In genomic region chr14:31243860-31244259, GRCh38 we compare ENCODE assay signal across 10 cellular contexts. TPM values are rescaled to one million over a fixed set of nuclear protein-coding genes. Genes with fewer than 3 reads are reported as not detected.
DNase-seq lines count a peak whose midpoint lies in the region; ATAC-seq, FAIRE-seq and TF ChIP-seq lines count a peak whose summit lies in the region.
"Had no signal": no experiment of that assay in that cellular context is flagged by ENCODE, and none has a peak within 500 bp of the region (broad histone marks: within the 10 kb centered on the region; RNA-seq: fewer than 3 reads in every experiment).

No MANE protein-coding gene starts in this region.

- no peak overlapping the region for H3K4me3 Mint-ChIP-seq in GM23338
- H3K4me3 Mint-ChIP-seq: HFFc6 had no signal

- H3K23ac ChIP-seq in H1 (ENCODE audit: insufficient read length) = no peak overlapping the region

- H3F3A ChIP-seq in GM23338 (replicated peaks; ENCODE audit: low read depth) = no peaks in the 10 kb centered on the region

- no peak overlapping the region for H3K27ac ChIP-seq in GM23338 (ENCODE audit: low read depth)
- H3K27ac ChIP-seq in H1 (ENCODE audit: low read depth, low read length) = no peak overlapping the region
- peak overlapping the region in 18 of 21 experiments; percentile 21 to 80 (median 72) for H3K27ac ChIP-seq in skin epidermis
- no peak overlapping the region for H3K27ac ChIP-seq in coronary artery

- H2BK5ac ChIP-seq in H1 (ENCODE audit: low read depth, low read length) = peak overlapping the region; percentile 69; the same call in 1 of the 2 replicates

- H3K23me2 ChIP-seq in H1 (ENCODE audit: low read depth, low read length) = no peaks in the 10 kb centered on the region

- H3K18ac ChIP-seq in H1 (ENCODE audit: extremely low read depth, low read length) = peak overlapping the region; percentile 6; the same call in 1 of the 2 replicates

- H2BK20ac ChIP-seq in H1 (ENCODE audit: low read length) = 0 out of 2 replicates have a peak overlapping the region, but pooled peaks have one; percentile 34

- H3K56ac ChIP-seq in H1 (replicated peaks; ENCODE audit: insufficient read length, low read depth, low read length) = no peak overlapping the region

- H3K36me3 ChIP-seq in GM23338 (ENCODE audit: insufficient read depth) (no peaks in the 10 kb centered on the region), H1 (ENCODE audit: control insufficient read depth in 2 of 4, insufficient read depth in 4 of 4, low read length in 3 of 4) (no peaks in the 10 kb centered on the region)

- no peaks in the 10 kb centered on the region for H3K9me3 ChIP-seq in H1 (ENCODE audit: insufficient read depth in 2 of 2, low read depth in 1 of 2, low read length in 1 of 2)

- peak; percentile 65; the same call in 1 of the 2 replicates for TF ChIP-seq EP300 in Ishikawa (IDR thresholded peaks at IDR 0.05; ENCODE audit: borderline replicate concordance)
- TF ChIP-seq EP300 in H1 (IDR thresholded peaks at IDR 0.05; ENCODE audit: borderline replicate concordance in 1 of 2, low read depth in 2 of 2, low read length in 2 of 2) = no peak

- WGBS in H1 (ENCODE audit: extremely low coverage in 1 of 2, insufficient coverage in 1 of 2, insufficient read length in 1 of 2, insufficient replicate concordance in 2 of 2, low coverage in 1 of 2, low lambda C conversion rate in 2 of 2, missing lambda C conversion rate in 1 of 2), 2 experiments = 82% methylated on average over 8 of the region's 8 CpGs; no CpG with 5 or more reads in 1 of the 2 experiments

- H3K27me3 Mint-ChIP-seq in GM23338 (ENCODE audit: insufficient read depth, low read depth, poor library complexity) = peaks cover 10% of the 10 kb centered on the region

- H4K8ac ChIP-seq in H1 (ENCODE audit: extremely low read depth, insufficient read depth, low read length) = no peak overlapping the region; the same call in 1 of the 2 replicates

- TF ChIP-seq CTCF in GM23338 (conservative IDR thresholded peaks at IDR 0.05; ENCODE audit: low read depth in 2 of 2) (no peak), H1 (IDR thresholded peaks at IDR 0.05; ENCODE audit: control extremely low read depth in 1 of 3, insufficient read depth in 1 of 3, low read depth in 1 of 3, low read length in 3 of 3) (no peak), coronary artery (IDR thresholded peaks at IDR 0.05) (no peak)

- H3K4ac ChIP-seq in H1 (replicated peaks; ENCODE audit: insufficient read length, low read depth, low read length) = no peak overlapping the region

- TF ChIP-seq RAD21 in Ishikawa (IDR thresholded peaks at IDR 0.05; ENCODE audit: low read depth) (no peak), H1 (IDR thresholded peaks at IDR 0.05 in 1 of 2, conservative IDR thresholded peaks at IDR 0.05 in 1 of 2; ENCODE audit: low read depth in 2 of 2, low read length in 2 of 2) (no peak)

- peak overlapping the region; percentile 19; the same call in 1 of the 2 replicates for H2BK12ac ChIP-seq in H1 (ENCODE audit: low read depth, low read length)

- no peaks in the 10 kb centered on the region; the same call in 2 of the 3 replicates for H3K9me3 Mint-ChIP-seq in GM23338
- H3K9me3 Mint-ChIP-seq: HFFc6 had no signal

- H3K79me1 ChIP-seq in H1 (ENCODE audit: low read depth, low read length) = no peaks in the 10 kb centered on the region

- no peak overlapping the region for H4K5ac ChIP-seq in H1 (ENCODE audit: insufficient read length, low read depth, low read length)

- H3K27me3 ChIP-seq in GM23338 (ENCODE audit: insufficient read depth) (no peaks in the 10 kb centered on the region), H1 (replicated peaks in 1 of 4; ENCODE audit: control insufficient read depth in 3 of 4, extremely low read depth in 1 of 4, insufficient read depth in 3 of 4, low read length in 3 of 4) (no peaks in the 10 kb centered on the region)

- H2AK5ac ChIP-seq in H1 (ENCODE audit: low read depth, low read length) = no peak overlapping the region

- H3K79me2 ChIP-seq in GM23338 (replicated peaks; ENCODE audit: insufficient read depth) (no peaks in the 10 kb centered on the region), H1 (ENCODE audit: control insufficient read depth in 1 of 2, insufficient read depth in 2 of 2, low read length in 2 of 2) (no peaks in the 10 kb centered on the region)

- no peak overlapping the region for H3K14ac ChIP-seq in H1 (ENCODE audit: insufficient read length)

- H3K4me3 ChIP-seq in GM23338 = no peak overlapping the region
- no peak overlapping the region for H3K4me3 ChIP-seq in H1 (ENCODE audit: extremely low read depth in 1 of 4, insufficient read depth in 2 of 4, low read depth in 3 of 4, low read length in 4 of 4)
- no peak overlapping the region for H3K4me3 ChIP-seq in skin epidermis
- no peak overlapping the region for H3K4me3 ChIP-seq in coronary artery

- no peak for FAIRE-seq in H1 (lab: Jason Lieb, UNC)

- no peak overlapping the region for H3K9ac ChIP-seq in H1 (replicated peaks in 1 of 4; ENCODE audit: extremely low read depth in 1 of 4, low read depth in 3 of 4, low read length in 3 of 4)

- H4K91ac ChIP-seq in H1 (replicated peaks; ENCODE audit: insufficient read length, low read length) = no peak overlapping the region

- CTCF ChIA-PET in H1 (lab: Charles Lee; ENCODE audit: partially characterized antibody) = interaction anchor here (1.0 kb wide), 1 partner anchor 43 kb away, joined by 3 read pairs; no protein-coding TSS in a partner anchor

- no peak overlapping the region for H3K4me2 ChIP-seq in GM23338
- H3K4me2 ChIP-seq in H1 (ENCODE audit: insufficient read depth in 1 of 2, low read depth in 2 of 2, low read length in 2 of 2) = no peak overlapping the region

- H2AFZ ChIP-seq in GM23338 = peak overlapping the region; percentile 49; the same call in 1 of the 2 replicates
- 0 out of 2 replicates have a peak overlapping the region, but pooled peaks have one; percentile 34 for H2AFZ ChIP-seq in H1 (ENCODE audit: low read length)

- H4K20me1 ChIP-seq in GM23338 (replicated peaks; ENCODE audit: insufficient read depth) = no peaks in the 10 kb centered on the region
- H4K20me1 ChIP-seq in H1 (replicated peaks in 1 of 2; ENCODE audit: control insufficient read depth in 1 of 2, insufficient read depth in 2 of 2, low read length in 2 of 2) = no peaks in the 10 kb centered on the region

- no peaks in the 10 kb centered on the region for H3K36me3 Mint-ChIP-seq in GM23338 (ENCODE audit: low read depth)

- H2BK120ac ChIP-seq in H1 (replicated peaks; ENCODE audit: low read depth, low read length) = no peak overlapping the region

- peaks cover 3% of the 10 kb centered on the region; the same call in 1 of the 2 replicates for H3K9me2 ChIP-seq in GM23338 (ENCODE audit: insufficient read depth)

- H2BK15ac ChIP-seq in H1 (ENCODE audit: low read length) = no peak overlapping the region

- POLR2A ChIA-PET in H1 (lab: Charles Lee; ENCODE audit: partially characterized antibody) = interaction anchor here (1.0 kb wide), 1 partner anchor 36 kb away, joined by 3 read pairs; the partner anchor contains the start of gene HECTD1

- ATAC-seq in GM23338 (peak; percentile 61), GM18858 (IDR thresholded peaks at IDR 0.05; ENCODE audit: unreplicated experiment) (no peak)

- no peak for TF ChIP-seq POLR2A in H1 (IDR thresholded peaks at IDR 0.05; ENCODE audit: control extremely low read depth in 1 of 2, low read depth in 2 of 2, low read length in 2 of 2)

- H3K27ac Mint-ChIP-seq in GM23338 = peak overlapping the region; percentile 74
- H3K27ac Mint-ChIP-seq: HFFc6 had no signal

- H3K4me1 ChIP-seq in GM23338 (ENCODE audit: insufficient read depth) (peaks cover 8% of the 10 kb centered on the region; the same call in 1 of the 2 replicates), H1 (replicated peaks in 1 of 4; ENCODE audit: control insufficient read depth in 3 of 4, insufficient read depth in 4 of 4, low read length in 3 of 4) (peaks cover 0 to 4% (median 0%) of the 10 kb centered on the region in 4 experiments; a peak in 1 of 7 replicates)

- DNase-seq in GM23338 (ENCODE audit: low spot score) (peak; percentile 27), H1 (ENCODE audit: low read depth in 1 of 2, low spot score in 2 of 2) (no peak), NCI-H187 treated with DMSO at 0.1 percent for 48 hours (lab: John Stamatoyannopoulos, UW) (no peak), coronary artery (ENCODE audit: low spot score) (no peak)
- DNase-seq: HFFc6, NCI-H446, SIG-M5 had no signal

- H3K4me1 Mint-ChIP-seq in GM23338 = peaks cover 12% of the 10 kb centered on the region

TF ChIP-seq in GM23338, 12 proteins besides CTCF, POLR2A, EP300 and RAD21 (continues in another document):
- TF ChIP-seq ZNF331 (CRISPR knock-in tag; IDR thresholded peaks at IDR 0.05; ENCODE audit: low read depth) = no peak

TF ChIP-seq in Ishikawa, 13 proteins besides CTCF, POLR2A, EP300 and RAD21 (continues in another document):
- TF ChIP-seq ZBTB7A (IDR thresholded peaks at IDR 0.05; ENCODE audit: low read depth) (no peak), CEBPB (IDR thresholded peaks at IDR 0.05) (no peak), USF1 (IDR thresholded peaks at IDR 0.05) (peak; percentile 59)

TF ChIP-seq in H1, 55 proteins besides CTCF, POLR2A, EP300 and RAD21:
- no peak for TF ChIP-seq PHF8 (conservative IDR thresholded peaks at IDR 0.05; ENCODE audit: low read depth, low read length)
- TF ChIP-seq YY1 (IDR thresholded peaks at IDR 0.05; ENCODE audit: low read depth, low read length) = no peak
- no peak for TF ChIP-seq SP4 (IDR thresholded peaks at IDR 0.05; ENCODE audit: low read length)
- TF ChIP-seq MAFK (IDR thresholded peaks at IDR 0.05; ENCODE audit: low read depth, low read length) = peak; percentile 44; the same call in 1 of the 2 replicates
- TF ChIP-seq BACH1 (IDR thresholded peaks at IDR 0.05; ENCODE audit: low read length) = peak; percentile 57; the same call in 1 of the 2 replicates
TF ChIP-seq in H1: peak in this region for 2.

RNA-seq across cellular contexts. Expression of gene HECTD1, which starts 36.3 kb away (rescaled TPM):
- total RNA-seq in GM23338 (2014; rRNA removed; shearing (Covaris generic)) = 132 and 134 TPM in 2 replicates
- polyA plus RNA-seq in GM23338 (2016; fragmentation: Nextera tagmentation; extraction: Ambion mirVana) (35.2 and 42.1 TPM in 2 replicates), H1 (2011; rRNA removed) (28.4 and 44.7 TPM in 2 replicates)
- 105 and 110 TPM in 2 replicates for total RNA-seq in H1 (2021; fragmentation: NEBNext Ultra II Directional; extraction: Animal tissue kit (Norgen Biotek cat#: 25700))
- polyA plus RNA-seq in H1 (2011; cell fraction: cytosol; rRNA removed) = 45.2 TPM
- 66.7 TPM for polyA plus RNA-seq in H1 (2011; cell fraction: nucleus; rRNA removed)
- polyA plus RNA-seq in H1 (2012, experiment 1 of 2) = 40.4 to 57.9 TPM (median 52.3 TPM) in 4 replicates
- polyA plus RNA-seq in H1 (2012, experiment 2 of 2) = 3.0 TPM
- 48.3 TPM for polyA plus RNA-seq in H1 (2013, experiment 1 of 2)
- polyA plus RNA-seq in H1 (2013, experiment 2 of 2) = 49.3 TPM
- 224 and 290 TPM in 2 replicates for polyA minus RNA-seq in H1 (2011; rRNA and poly(A)+ RNA removed)
- 72.8 TPM for polyA minus RNA-seq in H1 (2011; cell fraction: cytosol; rRNA and poly(A)+ RNA removed)
- 179 TPM for polyA minus RNA-seq in H1 (2011; cell fraction: nucleus; rRNA and poly(A)+ RNA removed)

Comparison
In these comparisons a context has a peak if more than half of its experiments do, and no peak if none do; other contexts are left out.
1. H3K27ac ChIP-seq: peak in skin epidermis (18 of 21); none in GM23338 (single experiment), H1 (single experiment) and coronary artery (0 of 2).